ENCODE assay signal across 1 cellular context in the genomic region with DNA sequence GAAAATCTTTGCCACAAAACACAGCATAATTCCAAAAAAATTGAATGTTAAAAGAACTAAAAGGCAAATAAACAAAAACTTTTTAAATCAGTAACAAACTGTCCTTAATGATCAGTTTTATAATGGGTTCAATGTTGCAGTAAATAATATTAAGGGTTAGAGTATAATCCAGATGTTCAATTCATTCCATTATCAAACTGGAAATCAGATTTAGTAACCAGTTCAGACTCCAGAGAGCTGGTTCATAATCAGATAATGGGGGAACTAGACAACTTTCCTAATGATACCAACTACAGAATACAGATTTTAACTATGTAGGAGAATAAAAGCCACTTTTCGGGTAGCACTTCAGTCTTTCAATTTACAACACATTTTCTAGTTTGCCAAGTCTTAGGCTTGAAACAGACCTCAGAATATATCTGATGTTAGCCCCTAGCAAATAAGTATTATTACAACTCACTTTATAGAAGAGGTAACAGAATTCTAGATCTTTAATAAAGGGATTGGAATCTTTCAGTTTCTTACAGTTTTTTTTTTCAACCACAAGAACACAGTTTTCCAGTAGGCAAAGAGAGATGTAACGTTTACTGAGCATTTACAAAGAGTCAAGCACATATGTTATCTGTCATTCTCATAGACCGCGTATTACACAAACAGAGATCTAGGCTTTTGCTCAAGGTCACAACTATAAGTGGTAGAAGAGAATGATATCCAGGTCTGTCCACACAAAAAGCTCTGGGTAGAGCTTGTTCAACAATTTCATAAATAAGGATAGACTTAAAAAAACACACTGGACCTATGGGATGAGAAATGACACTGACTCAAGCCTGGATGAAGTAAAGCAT.
TF ChIP-seq lines count a peak whose summit lies in the region.

No MANE protein-coding gene starts in this region.

TF ChIP-seq in K562, 482 proteins besides CTCF, POLR2A, EP300 and RAD21 (continued from another document):
- TF ChIP-seq, protein P1, sequence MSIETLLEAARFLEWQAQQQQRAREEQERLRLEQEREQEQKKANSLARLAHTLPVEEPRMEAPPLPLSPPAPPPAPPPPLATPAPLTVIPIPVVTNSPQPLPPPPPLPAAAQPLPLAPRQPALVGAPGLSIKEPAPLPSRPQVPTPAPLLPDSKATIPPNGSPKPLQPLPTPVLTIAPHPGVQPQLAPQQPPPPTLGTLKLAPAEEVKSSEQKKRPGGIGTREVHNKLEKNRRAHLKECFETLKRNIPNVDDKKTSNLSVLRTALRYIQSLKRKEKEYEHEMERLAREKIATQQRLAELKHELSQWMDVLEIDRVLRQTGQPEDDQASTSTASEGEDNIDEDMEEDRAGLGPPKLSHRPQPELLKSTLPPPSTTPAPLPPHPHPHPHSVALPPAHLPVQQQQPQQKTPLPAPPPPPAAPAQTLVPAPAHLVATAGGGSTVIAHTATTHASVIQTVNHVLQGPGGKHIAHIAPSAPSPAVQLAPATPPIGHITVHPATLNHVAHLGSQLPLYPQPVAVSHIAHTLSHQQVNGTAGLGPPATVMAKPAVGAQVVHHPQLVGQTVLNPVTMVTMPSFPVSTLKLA (conservative IDR thresholded peaks at IDR 0.05): peak; percentile 34 to 52; a peak in 3 of 4 replicates
- TF ChIP-seq POLR3G (IDR thresholded peaks at IDR 0.05; ENCODE audit: extremely low read depth, insufficient read length, insufficient replicate concordance) (no peak), MXD1 (CRISPR knock-in tag; IDR thresholded peaks at IDR 0.05; ENCODE audit: borderline replicate concordance, poor library complexity, severe bottlenecking) (no peak)
